In the genomic region with DNA sequence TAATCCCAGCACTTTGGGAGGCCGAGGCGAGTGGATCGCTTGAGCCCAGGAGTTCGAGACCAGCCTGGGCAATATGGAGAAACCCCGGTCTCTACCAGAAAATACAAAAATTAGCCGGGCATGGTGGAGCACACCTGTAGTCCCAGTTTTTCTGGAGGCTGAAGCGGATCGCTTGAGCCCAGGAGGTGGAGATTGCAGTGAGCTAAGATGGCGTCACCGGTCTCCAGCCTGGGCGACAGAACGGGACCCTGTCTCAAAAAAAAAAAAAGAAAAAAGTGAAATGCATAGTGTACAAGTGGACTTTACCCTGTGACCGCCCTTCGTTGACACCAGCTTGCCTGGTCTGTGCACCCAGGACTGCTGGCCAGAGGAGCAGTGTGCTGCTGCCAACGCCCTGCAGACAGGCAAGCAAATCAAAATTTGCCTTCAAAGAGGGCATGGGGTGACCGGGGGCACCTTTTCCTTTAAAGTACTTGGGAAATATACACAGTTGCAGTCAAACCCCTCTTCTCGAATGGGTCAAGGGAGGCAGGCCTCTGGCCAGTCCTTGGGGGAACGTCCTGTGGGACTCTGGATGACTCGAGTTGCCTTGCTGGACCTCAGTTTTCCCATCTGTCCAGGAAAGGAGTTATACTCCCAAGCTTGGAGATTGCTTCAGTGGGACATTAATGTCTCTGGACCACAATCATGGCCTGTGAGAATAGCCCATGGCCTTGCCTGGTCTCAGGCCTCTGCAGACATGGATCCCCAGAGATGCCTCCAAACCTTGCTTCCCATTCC, we compare ENCODE assay signal across 9 cellular contexts. TPM values are rescaled to one million over a fixed set of nuclear protein-coding genes. Genes with fewer than 3 reads are reported as not detected.
A peak's percentile ranks its signal among the peaks of the same experiment; 100 is the strongest.
DNase-seq lines count a peak whose midpoint lies in the region; ATAC-seq and TF ChIP-seq lines count a peak whose summit lies in the region.
"Had no signal": no experiment of that assay in that cellular context is flagged by ENCODE, and none has a peak within 500 bp of the region (broad histone marks: within the 10 kb centered on the region; RNA-seq: fewer than 3 reads in every experiment).

No MANE protein-coding gene starts in this region.

- peak overlapping the region; percentile 81 for H3K9ac ChIP-seq in skeletal muscle satellite cell (ENCODE audit: low read depth, low read length)

- H3K27ac Mint-ChIP-seq in activated T-helper 17 cell treated with anti-CD3 and anti-CD28 coated beads, Interleukin-2, amount 50 U/mL, for 72 hours: no peak overlapping the region

- H3K4me1 ChIP-seq in SJSA1 (replicated peaks) (peaks cover 11% of the 10 kb centered on the region), skeletal muscle satellite cell (ENCODE audit: control insufficient read depth, insufficient read depth, low read length) (peaks cover 18% of the 10 kb centered on the region)

- peak overlapping the region; percentile 99 for H3K4me2 ChIP-seq in skeletal muscle satellite cell (ENCODE audit: low read length)

- H3K36me3 ChIP-seq in H7 (replicated peaks; ENCODE audit: control insufficient read depth, insufficient read depth, low read length): no peaks in the 10 kb centered on the region
- peaks cover 6% of the 10 kb centered on the region; the same call in 1 of the 2 replicates for H3K36me3 ChIP-seq in SJSA1
- H3K36me3 ChIP-seq in skeletal muscle satellite cell (ENCODE audit: insufficient read depth, low read length): peaks cover 9% of the 10 kb centered on the region

- no peaks in the 10 kb centered on the region; the same call in 1 of the 2 replicates for H3K9me3 ChIP-seq in SJSA1 (replicated peaks)
- no peaks in the 10 kb centered on the region for H3K9me3 ChIP-seq in skeletal muscle satellite cell (replicated peaks; ENCODE audit: low read length)

- peaks cover 5% of the 10 kb centered on the region; the same call in 1 of the 2 replicates for H3K27me3 ChIP-seq in H7 (ENCODE audit: control insufficient read depth, insufficient read depth, low read length)
- no peaks in the 10 kb centered on the region for H3K27me3 ChIP-seq in SJSA1 (replicated peaks)
- H3K27me3 ChIP-seq in skeletal muscle satellite cell (ENCODE audit: control insufficient read depth, insufficient read depth, low read length): no peaks in the 10 kb centered on the region

- H3K27me3 Mint-ChIP-seq in activated T-helper 17 cell treated with anti-CD3 and anti-CD28 coated beads, Interleukin-2, amount 50 U/mL, for 72 hours: no peaks in the 10 kb centered on the region

- no peak for DNase-seq in H7
- DNase-seq in SJSA1 (ENCODE audit: low read depth in 1 of 2, low spot score in 2 of 2): no peak
- DNase-seq in foreskin fibroblast: no peak
- no peak for DNase-seq in NCI-H446 treated with DMSO at 0.1 percent for 48 hours (lab: John Stamatoyannopoulos, UW)
- no peak for DNase-seq in NCI-H2196 (lab: John Stamatoyannopoulos, UW; ENCODE audit: unreplicated experiment)
- DNase-seq: stimulated activated CD8-positive, alpha-beta memory T cell treated with anti-CD3 and anti-CD28 coated beads, Interleukin-4, amount 100 ng/mL, for 48 hours had no signal

- no peaks in the 10 kb centered on the region for H3K9me3 Mint-ChIP-seq in activated T-helper 17 cell treated with anti-CD3 and anti-CD28 coated beads, Interleukin-2, amount 50 U/mL, for 72 hours

- TF ChIP-seq CTCF in foreskin fibroblast (IDR thresholded peaks at IDR 0.05; ENCODE audit: low read depth, low read length): no peak

- ATAC-seq in HG03039 (IDR thresholded peaks at IDR 0.05; ENCODE audit: unreplicated experiment): no peak
- ATAC-seq in activated T-helper 17 cell treated with anti-CD3 and anti-CD28 coated beads, Interleukin-2, amount 50 U/mL, for 72 hours (replicated peaks): no peak

- H3K36me3 Mint-ChIP-seq in activated T-helper 17 cell treated with anti-CD3 and anti-CD28 coated beads, Interleukin-2, amount 50 U/mL, for 72 hours (ENCODE audit: low read depth): no peaks in the 10 kb centered on the region

- H3K4me3 ChIP-seq in H7 (ENCODE audit: insufficient read depth, low read depth, low read length) (peak overlapping the region; percentile 75), SJSA1 (peak overlapping the region; percentile 77), foreskin fibroblast (ENCODE audit: low read depth in 1 of 2, low read length in 2 of 2) (peak overlapping the region; percentile 68 to 73), skeletal muscle satellite cell (ENCODE audit: low read length) (peak overlapping the region; percentile 90)

- H3K27ac ChIP-seq in SJSA1: no peak overlapping the region

- no peaks in the 10 kb centered on the region for H3K4me1 Mint-ChIP-seq in activated T-helper 17 cell treated with anti-CD3 and anti-CD28 coated beads, Interleukin-2, amount 50 U/mL, for 72 hours

- no peak overlapping the region for H3K4me3 Mint-ChIP-seq in activated T-helper 17 cell treated with anti-CD3 and anti-CD28 coated beads, Interleukin-2, amount 50 U/mL, for 72 hours

RNA-seq across cellular contexts. Expression of a gene that starts 1.0 kb away (rescaled TPM):
- total RNA-seq in H7 (2014; rRNA removed; shearing (Covaris generic)): 1.5 and 1.6 TPM in 2 replicates
- total RNA-seq in SJSA1 (2014; rRNA removed; shearing (Covaris generic)): 0.66 and 3.0 TPM in 2 replicates
- 6.3 and 9.6 TPM in 2 replicates for total RNA-seq in skeletal muscle satellite cell (2012; rRNA removed)
- 10 to 100 TPM in 1 of 2 donors, 1 to 10 TPM in 1; 6.3 to 10.1 TPM for total RNA-seq in activated T-helper 17 cell treated with anti-CD3 and anti-CD28 coated beads, Interleukin-2, amount 50 U/mL, for 72 hours
